26 cellular contexts compared by ENCODE assay signal in genomic region chr13:79860757-79861156, GRCh38.
"Had no signal": no experiment of that assay in that cellular context is flagged by ENCODE, and none has a peak within 500 bp of the region (broad histone marks: within the 10 kb centered on the region; RNA-seq: fewer than 3 reads in every experiment).

No MANE protein-coding gene starts in this region.

- DNase-seq: IMR-90, Karpas-422, KG1, MM.1S, NCI-H1105, NCI-H1417, NCI-H1436 treated with DMSO at 0.1 percent for 48 hours, NCI-H1694 treated with DMSO at 0.1 percent for 48 hours, NCI-H1930, NCI-H2081, NCI-H2107, NCI-H2171, NCI-H226, NCI-H446, NCI-H510A, NCI-H524 treated with DMSO at 0.1 percent for 48 hours, NCI-H69, NCI-H774, Right ventricle myocardium superior, RPMI8226, SIG-M5, SW 1271 had no signal

- H3K4me3 ChIP-seq: SJSA1, SK-N-MC had no signal

- H3K36me3 ChIP-seq: SJSA1 had no signal

- H3K9me3 ChIP-seq: SJSA1 had no signal

- H3K27me3 ChIP-seq: SJSA1 had no signal

- FAIRE-seq: HepG2, RCC 7860 had no signal

- H3K4me1 ChIP-seq: SJSA1 had no signal

- ATAC-seq: HepG2 had no signal

- H3K27ac ChIP-seq: SJSA1, SK-N-MC had no signal
